Comparison of ENCODE assay signal across 20 cellular contexts in the genomic region with DNA sequence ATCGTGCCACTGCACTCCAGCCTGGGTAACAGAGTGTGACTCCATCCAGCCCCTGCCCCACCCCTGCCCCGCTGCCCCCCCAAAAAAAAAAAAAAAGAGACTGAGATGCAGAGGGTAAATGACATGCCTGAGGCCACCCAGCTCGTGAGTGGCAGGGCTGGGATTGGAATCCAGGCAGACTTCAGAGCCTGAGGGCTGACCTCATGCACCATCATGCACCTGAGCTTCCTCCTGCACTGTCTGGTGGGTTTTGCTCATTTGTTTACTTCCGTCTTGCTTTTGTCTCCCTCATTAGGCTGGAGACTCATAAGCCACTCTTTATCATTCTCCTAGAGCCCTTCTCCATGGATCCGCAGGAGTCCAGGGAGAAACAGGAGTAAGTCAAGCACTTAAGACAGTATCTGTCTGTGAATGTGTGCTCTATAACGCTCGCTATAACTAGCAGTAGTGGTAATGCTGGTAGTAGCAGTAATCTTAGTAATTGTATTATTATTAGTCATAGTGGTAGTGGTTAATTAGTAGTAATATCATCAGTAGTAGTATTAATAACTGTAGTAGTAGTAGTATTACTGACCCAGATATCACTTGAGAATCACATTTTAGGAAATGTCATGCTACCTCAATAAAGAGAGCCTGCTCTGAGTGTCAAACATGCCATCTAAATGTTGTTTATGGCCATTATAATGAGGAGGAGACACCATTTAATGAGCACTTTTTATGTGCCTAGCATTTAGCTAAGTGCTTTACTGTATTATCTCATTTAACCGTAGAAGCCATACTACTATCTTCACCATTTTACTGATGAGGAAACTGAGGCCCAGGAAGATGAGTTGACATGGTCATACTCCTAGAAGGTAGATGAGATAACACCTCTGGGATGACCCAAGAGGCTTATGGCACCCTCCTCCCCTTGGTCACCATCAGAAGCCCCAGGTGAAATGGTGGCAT.
"Had no signal": no experiment of that assay in that cellular context is flagged by ENCODE, and none has a peak within 500 bp of the region (broad histone marks: within the 10 kb centered on the region; RNA-seq: fewer than 3 reads in every experiment).

No MANE protein-coding gene starts in this region.

- FAIRE-seq: kidney, urothelium cell line had no signal

- H3K4me3 Mint-ChIP-seq: activated CD8-positive, alpha-beta T cell treated with anti-CD3 and anti-CD28 coated beads for 36 hours; activated naive CD4-positive, alpha-beta T cell treated with anti-CD3 and anti-CD28 coated beads for 36 hours; activated T-cell treated with anti-CD3 and anti-CD28 coated beads, Interleukin-2, amount 50 U/mL, for 24 hours; endodermal cell; stimulated activated naive CD8-positive, alpha-beta T cell treated with anti-CD3 and anti-CD28 coated beads, Interleukin-15, Interleukin-2, amounts not matched to agents 100 ng/mL and 50 ng/mL, for 24 hours had no signal

- H3K9me3 Mint-ChIP-seq: activated CD8-positive, alpha-beta T cell treated with anti-CD3 and anti-CD28 coated beads for 36 hours; activated naive CD4-positive, alpha-beta T cell treated with anti-CD3 and anti-CD28 coated beads for 36 hours; activated T-cell treated with anti-CD3 and anti-CD28 coated beads, Interleukin-2, amount 50 U/mL, for 24 hours; endodermal cell; nephron progenitor cell; stimulated activated naive CD8-positive, alpha-beta T cell treated with anti-CD3 and anti-CD28 coated beads, Interleukin-15, Interleukin-2, amounts not matched to agents 100 ng/mL and 50 ng/mL, for 24 hours had no signal

- H3K4me1 ChIP-seq: colonic mucosa had no signal

- H3K27ac ChIP-seq: brain microvascular endothelial cell, colonic mucosa, left lung, right atrium auricular region, tibial nerve had no signal

- H3K4me3 ChIP-seq: colonic mucosa, left lung, right atrium auricular region, tibial nerve had no signal

- H3K36me3 ChIP-seq: brain microvascular endothelial cell, colonic mucosa, left lung, right atrium auricular region, tibial nerve had no signal

- DNase-seq: activated CD4-positive, alpha-beta T cell treated with anti-CD3 and anti-CD28 coated beads for 1 hour; activated CD8-positive, alpha-beta T cell treated with anti-CD3 and anti-CD28 coated beads for 36 hours; activated naive CD4-positive, alpha-beta T cell treated with anti-CD3 and anti-CD28 coated beads for 36 hours; activated T-cell treated with anti-CD3 and anti-CD28 coated beads, Interleukin-2, amount 50 U/mL, for 24 hours; anterior cingulate cortex; brain microvascular endothelial cell; central memory CD4-positive, alpha-beta T cell; colonic mucosa; foreskin melanocyte; hypothalamus; kidney; left lung; mammary epithelial cell; nephron progenitor cell; occipital lobe had no signal

- H3K27ac Mint-ChIP-seq: activated CD8-positive, alpha-beta T cell treated with anti-CD3 and anti-CD28 coated beads for 36 hours; activated naive CD4-positive, alpha-beta T cell treated with anti-CD3 and anti-CD28 coated beads for 36 hours; activated T-cell treated with anti-CD3 and anti-CD28 coated beads, Interleukin-2, amount 50 U/mL, for 24 hours; endodermal cell; stimulated activated naive CD8-positive, alpha-beta T cell treated with anti-CD3 and anti-CD28 coated beads, Interleukin-15, Interleukin-2, amounts not matched to agents 100 ng/mL and 50 ng/mL, for 24 hours had no signal

- H3K9me3 ChIP-seq: colonic mucosa, left lung, right atrium auricular region, tibial nerve had no signal

- H3K27me3 ChIP-seq: brain microvascular endothelial cell, colonic mucosa, left lung, right atrium auricular region, tibial nerve had no signal

- ATAC-seq: activated CD8-positive, alpha-beta T cell treated with anti-CD3 and anti-CD28 coated beads for 36 hours; left lung had no signal
